In genomic region chr19:38684862-38685665, GRCh38 we compare ENCODE assay signal across 1 cellular context.
TF ChIP-seq lines count a peak whose summit lies in the region.

No MANE protein-coding gene starts in this region.

TF ChIP-seq in HCT116, 20 proteins besides CTCF, POLR2A, EP300 and RAD21 (continued from another document):
- no peak for TF ChIP-seq ZBTB33 (IDR thresholded peaks at IDR 0.05; ENCODE audit: extremely low read depth, insufficient replicate concordance, low read length)
- no peak for TF ChIP-seq CBX3 (IDR thresholded peaks at IDR 0.05; ENCODE audit: low read depth)
- TF ChIP-seq YY1 (IDR thresholded peaks at IDR 0.05; ENCODE audit: extremely low read depth, insufficient replicate concordance, low read depth, low read length), result no peak
- no peak for TF ChIP-seq ELF1 (IDR thresholded peaks at IDR 0.05; ENCODE audit: borderline replicate concordance, low read depth)
- TF ChIP-seq EGR1 (IDR thresholded peaks at IDR 0.05; ENCODE audit: low read depth), result no peak
- TF ChIP-seq SRF (IDR thresholded peaks at IDR 0.05; ENCODE audit: low read depth), result no peak
